10 cellular contexts compared by ENCODE assay signal in genomic region chr19:17328517-17329060, GRCh38. TPM values are rescaled to one million over a fixed set of nuclear protein-coding genes. Genes with fewer than 3 reads are reported as not detected.
DNase-seq lines count a peak whose midpoint lies in the region; ATAC-seq, FAIRE-seq and TF ChIP-seq lines count a peak whose summit lies in the region.
"Had no signal": no experiment of that assay in that cellular context is flagged by ENCODE, and none has a peak within 500 bp of the region (broad histone marks: within the 10 kb centered on the region; RNA-seq: fewer than 3 reads in every experiment).

No MANE protein-coding gene starts in this region.

- CTCF ChIA-PET in T-cell (lab: Charles Lee) (interaction anchor here in 1 of 2 donors (0.6 kb wide), 1 partner anchor 1134 kb away, joined by 5 read pairs; no protein-coding TSS in a partner anchor), H1 (lab: Charles Lee; ENCODE audit: partially characterized antibody) (interaction anchor here (1.7 to 3.3 kb wide), 3 partner anchors 19 to 22 kb away, joined by 5 to 13 read pairs (median 10); partner anchors contain the start of gene DDA1)

- no peaks in the 10 kb centered on the region for H3K36me3 Mint-ChIP-seq in T-cell

- peak overlapping the region; percentile 57 for H3K4ac ChIP-seq in H1 (replicated peaks; ENCODE audit: insufficient read length, low read depth, low read length)

- no peaks in the 10 kb centered on the region for H3K27me3 Mint-ChIP-seq in T-cell

- H3K4me2 ChIP-seq in H1 (ENCODE audit: insufficient read depth in 1 of 2, low read depth in 2 of 2, low read length in 2 of 2): peak overlapping the region; percentile 72 to 83

- H3K9me3 ChIP-seq in H1 (ENCODE audit: insufficient read depth in 2 of 2, low read depth in 1 of 2, low read length in 1 of 2) (no peaks in the 10 kb centered on the region), ovary (no peaks in the 10 kb centered on the region)

- H3K14ac ChIP-seq in H1 (ENCODE audit: insufficient read length): no peak overlapping the region

- no peak overlapping the region for H2AK5ac ChIP-seq in H1 (ENCODE audit: low read depth, low read length)

- H2BK20ac ChIP-seq in H1 (ENCODE audit: low read length): no peak overlapping the region

- H3K79me2 ChIP-seq in H1 (ENCODE audit: control insufficient read depth in 1 of 2, insufficient read depth in 2 of 2, low read length in 2 of 2): no peaks in the 10 kb centered on the region

- H3K9ac ChIP-seq in H1 (replicated peaks in 1 of 4; ENCODE audit: extremely low read depth in 1 of 4, low read depth in 3 of 4, low read length in 3 of 4): peak overlapping the region in 3 of 4 experiments; percentile 25 to 58 (median 45); a peak in 4 of 7 replicates

- peaks cover 13 to 25% (median 13%) of the 10 kb centered on the region in 3 donors for H3K4me1 Mint-ChIP-seq in T-cell

- H2BK12ac ChIP-seq in H1 (ENCODE audit: low read depth, low read length): no peak overlapping the region

- POLR2A ChIA-PET in T-cell (lab: Charles Lee): interaction anchor here in 1 of 2 donors (0.6 to 1.2 kb wide), 3 partner anchors 10 to 113 kb away, joined by 3 to 4 read pairs (median 3); partner anchors contain the start of gene DDA1
- POLR2A ChIA-PET in H1 (lab: Charles Lee; ENCODE audit: partially characterized antibody): interaction anchor here (0.9 to 17.1 kb wide), 7 partner anchors 10 to 114 kb away, joined by 3 to 329 read pairs (median 4); partner anchors contain the start of genes ABHD8, ANO8, BABAM1 and DDA1

- H3K27ac ChIP-seq in H1 (ENCODE audit: low read depth, low read length) (peak overlapping the region; percentile 60; the same call in 1 of the 2 replicates), ovary (no peak overlapping the region)

- H4K20me1 ChIP-seq in H1 (replicated peaks in 1 of 2; ENCODE audit: control insufficient read depth in 1 of 2, insufficient read depth in 2 of 2, low read length in 2 of 2): peaks cover 0 to 14% of the 10 kb centered on the region in 2 experiments

- 0 out of 2 replicates have a peak overlapping the region, but pooled peaks have one; percentile 55 for H2BK5ac ChIP-seq in H1 (ENCODE audit: low read depth, low read length)

- peak overlapping the region; percentile 85 for H4K91ac ChIP-seq in H1 (replicated peaks; ENCODE audit: insufficient read length, low read length)

- WGBS in H1 (ENCODE audit: extremely low coverage in 1 of 2, insufficient coverage in 1 of 2, insufficient read length in 1 of 2, insufficient replicate concordance in 2 of 2, low coverage in 1 of 2, low lambda C conversion rate in 2 of 2, missing lambda C conversion rate in 1 of 2), 2 experiments: 0% methylated on average over 5 of the region's 57 CpGs; no CpG with 5 or more reads in 1 of the 2 experiments
- WGBS in ovary, 3 donors: 6 to 10% (median 9%) methylated on average over 16 to 57 of the region's 57 CpGs

- peak overlapping the region; percentile 89 for H4K8ac ChIP-seq in H1 (ENCODE audit: extremely low read depth, insufficient read depth, low read length)

- H3K36me3 ChIP-seq in H1 (ENCODE audit: control insufficient read depth in 2 of 4, insufficient read depth in 4 of 4, low read length in 3 of 4): peaks cover 0 to 10% (median 4%) of the 10 kb centered on the region in 4 experiments; a peak in 4 of 8 replicates
- no peaks in the 10 kb centered on the region for H3K36me3 ChIP-seq in ovary

- H3K18ac ChIP-seq in H1 (ENCODE audit: extremely low read depth, low read length): peak overlapping the region; percentile 90

- H3K9me3 Mint-ChIP-seq in T-cell: no peaks in the 10 kb centered on the region

- H3K23ac ChIP-seq in H1 (ENCODE audit: insufficient read length): no peak overlapping the region

- DNase-seq in T-cell: peak in 11 of 34 experiments; percentile 26 to 45 (median 40)
- peak in 1 of 2 experiments; percentile 74 for DNase-seq in H1 (ENCODE audit: low read depth in 1 of 2, low spot score in 2 of 2)
- DNase-seq in ovary: no peak
- no peak for DNase-seq in islet precursor cell
- no peak for DNase-seq in medulla oblongata (ENCODE audit: extremely low spot score)
- no peak for DNase-seq in Kasumi-1 (lab: John Stamatoyannopoulos, UW)
- DNase-seq: IMR-90, kidney glomerular epithelial cell had no signal

- no peak overlapping the region for H2BK120ac ChIP-seq in H1 (replicated peaks; ENCODE audit: low read depth, low read length)

- TF ChIP-seq CTCF in GM12875 (IDR thresholded peaks at IDR 0.05; ENCODE audit: borderline replicate concordance, insufficient read depth, low read depth, low read length) (no peak), H1 (IDR thresholded peaks at IDR 0.05; ENCODE audit: control extremely low read depth in 1 of 3, insufficient read depth in 1 of 3, low read depth in 1 of 3, low read length in 3 of 3) (no peak), ovary (IDR thresholded peaks at IDR 0.05) (no peak)

- no peak for FAIRE-seq in H1 (lab: Jason Lieb, UNC)

- no peak overlapping the region for H2AFZ ChIP-seq in H1 (ENCODE audit: low read length)

- no peak overlapping the region for H3K27ac Mint-ChIP-seq in T-cell

- H3K79me1 ChIP-seq in H1 (ENCODE audit: low read depth, low read length): 0 out of 2 replicates have a peak, but pooled peaks cover 2% of the 10 kb centered on the region

- TF ChIP-seq RAD21 in H1 (IDR thresholded peaks at IDR 0.05 in 1 of 2, conservative IDR thresholded peaks at IDR 0.05 in 1 of 2; ENCODE audit: low read depth in 2 of 2, low read length in 2 of 2): no peak

- peak overlapping the region; percentile 78 for H4K5ac ChIP-seq in H1 (ENCODE audit: insufficient read length, low read depth, low read length)

- peak; percentile 45 to 60 (median 54) for ATAC-seq in T-cell (replicated peaks in 1 of 4)
- ATAC-seq in HG02938 (IDR thresholded peaks at IDR 0.05; ENCODE audit: unreplicated experiment): no peak

- H3K27me3 ChIP-seq in H1 (replicated peaks in 1 of 4; ENCODE audit: control insufficient read depth in 3 of 4, extremely low read depth in 1 of 4, insufficient read depth in 3 of 4, low read length in 3 of 4) (no peaks in the 10 kb centered on the region; a peak in 1 of 7 replicates), ovary (no peaks in the 10 kb centered on the region)

- no peak overlapping the region for H2BK15ac ChIP-seq in H1 (ENCODE audit: low read length)

- no peak for TF ChIP-seq POLR2A in H1 (IDR thresholded peaks at IDR 0.05; ENCODE audit: control extremely low read depth in 1 of 2, low read depth in 2 of 2, low read length in 2 of 2)
- no peak for TF ChIP-seq POLR2A in ovary (IDR thresholded peaks at IDR 0.05)

- peak overlapping the region; percentile 77 for H3K56ac ChIP-seq in H1 (replicated peaks; ENCODE audit: insufficient read length, low read depth, low read length)

- H3K23me2 ChIP-seq in H1 (ENCODE audit: low read depth, low read length): peaks cover 6% of the 10 kb centered on the region; the same call in 1 of the 2 replicates

- H3K4me1 ChIP-seq in H1 (replicated peaks in 1 of 4; ENCODE audit: control insufficient read depth in 3 of 4, insufficient read depth in 4 of 4, low read length in 3 of 4) (peaks cover 0 to 25% (median 17%) of the 10 kb centered on the region in 4 experiments; a peak in 6 of 7 replicates), ovary (ENCODE audit: insufficient read depth) (peaks cover 4% of the 10 kb centered on the region)

- intact Hi-C loops in ovary (cut with DNase I): no loop called here

- TF ChIP-seq EP300 in H1 (IDR thresholded peaks at IDR 0.05; ENCODE audit: borderline replicate concordance in 1 of 2, low read depth in 2 of 2, low read length in 2 of 2): no peak
- no peak for TF ChIP-seq EP300 in ovary (IDR thresholded peaks at IDR 0.05)

- peak overlapping the region; percentile 70 to 78 (median 70) for H3K4me3 Mint-ChIP-seq in T-cell

- H3K4me3 ChIP-seq in GM12875 (ENCODE audit: low read depth, low read length): peak overlapping the region; percentile 26
- H3K4me3 ChIP-seq in H1 (ENCODE audit: extremely low read depth in 1 of 4, insufficient read depth in 2 of 4, low read depth in 3 of 4, low read length in 4 of 4): peak overlapping the region; percentile 60 to 95 (median 61)
- H3K4me3 ChIP-seq in ovary: peak overlapping the region; percentile 40

RNA-seq across cellular contexts. Expression of gene ANO8, which starts 6.1 kb away (rescaled TPM):
- 10 to 100 TPM; 18.3 to 27.4 (median 24.9) TPM for total RNA-seq in T-cell
- total RNA-seq in H1 (2021; fragmentation: NEBNext Ultra II Directional; extraction: Animal tissue kit (Norgen Biotek cat#: 25700)): 20.7 and 21.4 TPM in 2 replicates
- polyA plus RNA-seq in H1 (2011; rRNA removed): 9.5 and 17.3 TPM in 2 replicates
- 12.3 TPM for polyA plus RNA-seq in H1 (2011; cell fraction: cytosol; rRNA removed)
- polyA plus RNA-seq in H1 (2011; cell fraction: nucleus; rRNA removed): 132 TPM
- polyA plus RNA-seq in H1 (2012, experiment 1 of 2): 12.0 to 21.7 TPM (median 19.9 TPM) in 4 replicates
- 6.5 TPM for polyA plus RNA-seq in H1 (2012, experiment 2 of 2)
- 10.9 TPM for polyA plus RNA-seq in H1 (2013, experiment 1 of 2)
- 9.5 TPM for polyA plus RNA-seq in H1 (2013, experiment 2 of 2)
- polyA minus RNA-seq in H1 (2011; rRNA and poly(A)+ RNA removed): 5.0 and 5.9 TPM in 2 replicates
- 7.3 TPM for polyA minus RNA-seq in H1 (2011; cell fraction: cytosol; rRNA and poly(A)+ RNA removed)
- 23.4 TPM for polyA minus RNA-seq in H1 (2011; cell fraction: nucleus; rRNA and poly(A)+ RNA removed)
- total RNA-seq in ovary: 1 to 10 TPM; 2.0 to 8.9 (median 4.0) TPM
- 1 to 10 TPM; 2.1 to 3.7 TPM for polyA plus RNA-seq in ovary

RNA-seq across cellular contexts. Expression of gene GTPBP3, which starts 8.8 kb away (rescaled TPM):
- total RNA-seq in T-cell (10 to 100 TPM; 31.9 to 72.5 (median 65.7) TPM), ovary (10 to 100 TPM; 11.4 to 22.9 (median 18.2) TPM)
- total RNA-seq in H1 (2021; fragmentation: NEBNext Ultra II Directional; extraction: Animal tissue kit (Norgen Biotek cat#: 25700)): 52.7 and 56.0 TPM in 2 replicates
- polyA plus RNA-seq in H1 (2011; rRNA removed) (30.4 and 50.7 TPM in 2 replicates), ovary (10 to 100 TPM in 1 of 2 donors, 1 to 10 TPM in 1; 4.5 to 11.6 TPM)
- 37.3 TPM for polyA plus RNA-seq in H1 (2011; cell fraction: cytosol; rRNA removed)
- 94.2 TPM for polyA plus RNA-seq in H1 (2011; cell fraction: nucleus; rRNA removed)
- 41.3 to 58.3 TPM (median 52.0 TPM) in 4 replicates for polyA plus RNA-seq in H1 (2012, experiment 1 of 2)
- 35.5 TPM for polyA plus RNA-seq in H1 (2012, experiment 2 of 2)
- polyA plus RNA-seq in H1 (2013, experiment 1 of 2): 25.7 TPM
- polyA plus RNA-seq in H1 (2013, experiment 2 of 2): 24.6 TPM
- 11.5 and 15.3 TPM in 2 replicates for polyA minus RNA-seq in H1 (2011; rRNA and poly(A)+ RNA removed)
- 29.7 TPM for polyA minus RNA-seq in H1 (2011; cell fraction: cytosol; rRNA and poly(A)+ RNA removed)
- polyA minus RNA-seq in H1 (2011; cell fraction: nucleus; rRNA and poly(A)+ RNA removed): 59.7 TPM

RNA-seq across cellular contexts. Expression of gene DDA1, which starts 19.2 kb away (rescaled TPM):
- total RNA-seq in T-cell (10 to 100 TPM; 37.3 to 51.7 (median 42.0) TPM), ovary (10 to 100 TPM in 6 of 7 donors, 1 to 10 TPM in 1; 6.3 to 29.3 (median 18.6) TPM)
- 34.5 and 35.9 TPM in 2 replicates for total RNA-seq in H1 (2021; fragmentation: NEBNext Ultra II Directional; extraction: Animal tissue kit (Norgen Biotek cat#: 25700))
- polyA plus RNA-seq in H1 (2011; rRNA removed) (29.2 and 30.0 TPM in 2 replicates), ovary (10 to 100 TPM; 29.1 to 32.6 TPM)
- 41.8 TPM for polyA plus RNA-seq in H1 (2011; cell fraction: cytosol; rRNA removed)
- polyA plus RNA-seq in H1 (2011; cell fraction: nucleus; rRNA removed): 55.3 TPM
- polyA plus RNA-seq in H1 (2012, experiment 1 of 2): 32.6 to 63.7 TPM (median 58.6 TPM) in 4 replicates
- 30.1 TPM for polyA plus RNA-seq in H1 (2012, experiment 2 of 2)
- polyA plus RNA-seq in H1 (2013, experiment 1 of 2): 73.8 TPM
- polyA plus RNA-seq in H1 (2013, experiment 2 of 2): 66.6 TPM
- polyA minus RNA-seq in H1 (2011; rRNA and poly(A)+ RNA removed): 12.9 and 19.5 TPM in 2 replicates
- 7.7 TPM for polyA minus RNA-seq in H1 (2011; cell fraction: cytosol; rRNA and poly(A)+ RNA removed)
- 9.4 TPM for polyA minus RNA-seq in H1 (2011; cell fraction: nucleus; rRNA and poly(A)+ RNA removed)

RNA-seq across cellular contexts. Expression of gene MRPL34, which starts 22.9 kb away (rescaled TPM):
- total RNA-seq in T-cell (10 to 100 TPM; 37.6 to 87.0 (median 69.3) TPM), ovary (10 to 100 TPM; 39.5 to 93.4 (median 53.4) TPM)
- 99.6 and 100 TPM in 2 replicates for total RNA-seq in H1 (2021; fragmentation: NEBNext Ultra II Directional; extraction: Animal tissue kit (Norgen Biotek cat#: 25700))
- polyA plus RNA-seq in H1 (2011; rRNA removed) (91.9 and 123 TPM in 2 replicates), ovary (10 to 100 TPM; 62.7 to 93.0 TPM)
- polyA plus RNA-seq in H1 (2011; cell fraction: cytosol; rRNA removed): 89.6 TPM
- 60.8 TPM for polyA plus RNA-seq in H1 (2011; cell fraction: nucleus; rRNA removed)
- polyA plus RNA-seq in H1 (2012, experiment 1 of 2): 80.1 to 84.2 TPM (median 82.1 TPM) in 4 replicates
- 85.1 TPM for polyA plus RNA-seq in H1 (2012, experiment 2 of 2)
- 103 TPM for polyA plus RNA-seq in H1 (2013, experiment 1 of 2)
- polyA plus RNA-seq in H1 (2013, experiment 2 of 2): 94.8 TPM
- polyA minus RNA-seq in H1 (2011; rRNA and poly(A)+ RNA removed): 11.8 and 11.9 TPM in 2 replicates
- polyA minus RNA-seq in H1 (2011; cell fraction: cytosol; rRNA and poly(A)+ RNA removed): 26.2 TPM
- 12.8 TPM for polyA minus RNA-seq in H1 (2011; cell fraction: nucleus; rRNA and poly(A)+ RNA removed)

RNA-seq across cellular contexts. Expression of gene ABHD8, which starts 25.4 kb away (rescaled TPM):
- 10 to 100 TPM in 3 of 5 donors, 1 to 10 TPM in 2; 5.3 to 12.4 (median 11.3) TPM for total RNA-seq in T-cell
- total RNA-seq in H1 (2021; fragmentation: NEBNext Ultra II Directional; extraction: Animal tissue kit (Norgen Biotek cat#: 25700)): 11.3 and 14.5 TPM in 2 replicates
- 18.7 and 28.5 TPM in 2 replicates for polyA plus RNA-seq in H1 (2011; rRNA removed)
- 17.5 TPM for polyA plus RNA-seq in H1 (2011; cell fraction: cytosol; rRNA removed)
- polyA plus RNA-seq in H1 (2011; cell fraction: nucleus; rRNA removed): 15.7 TPM
- polyA plus RNA-seq in H1 (2012, experiment 1 of 2): 8.6 to 15.1 TPM (median 14.3 TPM) in 4 replicates
- 12.6 TPM for polyA plus RNA-seq in H1 (2012, experiment 2 of 2)
- polyA plus RNA-seq in H1 (2013, experiment 1 of 2): 5.9 TPM
- polyA plus RNA-seq in H1 (2013, experiment 2 of 2): 5.6 TPM
- polyA minus RNA-seq in H1 (2011; rRNA and poly(A)+ RNA removed): 6.0 and 8.9 TPM in 2 replicates
- polyA minus RNA-seq in H1 (2011; cell fraction: cytosol; rRNA and poly(A)+ RNA removed): 11.1 TPM
- polyA minus RNA-seq in H1 (2011; cell fraction: nucleus; rRNA and poly(A)+ RNA removed): 9.8 TPM
- 10 to 100 TPM; 12.4 to 25.1 (median 19.1) TPM for total RNA-seq in ovary
- 10 to 100 TPM in 1 of 2 donors, under 1 TPM in 1; 0.55 to 15.3 TPM for polyA plus RNA-seq in ovary
